1 cellular context compared by ENCODE assay signal in the genomic region with DNA sequence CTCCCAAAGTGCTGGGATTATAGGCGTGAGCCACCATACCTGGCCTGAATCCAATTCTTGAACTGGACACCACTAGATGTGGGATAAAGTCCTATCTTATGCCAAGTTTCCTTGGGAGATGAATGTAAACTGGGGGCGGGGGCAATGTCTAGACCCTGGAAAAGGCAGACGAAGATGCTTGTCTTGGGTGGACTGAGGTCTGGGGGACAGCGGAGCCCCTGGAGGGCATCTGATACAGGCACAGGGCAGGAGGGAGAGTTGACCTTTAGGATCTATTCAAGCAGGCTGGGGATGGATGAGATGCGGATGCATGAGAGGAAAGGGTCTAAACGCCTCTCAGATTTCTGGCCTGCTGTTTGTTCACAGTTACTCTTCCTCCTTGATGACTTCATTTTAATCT.
TF ChIP-seq lines count a peak whose summit lies in the region.

No MANE protein-coding gene starts in this region.

TF ChIP-seq in IMR-90, 13 proteins besides CTCF, POLR2A, EP300 and RAD21:
- TF ChIP-seq MAFK (IDR thresholded peaks at IDR 0.05; ENCODE audit: low read depth, low read length) (no peak), FOS (IDR thresholded peaks at IDR 0.05; ENCODE audit: low read depth, low read length) (no peak), SMC3 (IDR thresholded peaks at IDR 0.05; ENCODE audit: low read depth, low read length) (no peak), CEBPB (IDR thresholded peaks at IDR 0.05; ENCODE audit: low read depth, low read length) (no peak), NFE2L2 (IDR thresholded peaks at IDR 0.05; ENCODE audit: low read depth, low read length) (no peak), MAZ (IDR thresholded peaks at IDR 0.05; ENCODE audit: borderline replicate concordance, low read depth, low read length) (no peak)
- TF ChIP-seq, protein P1, sequence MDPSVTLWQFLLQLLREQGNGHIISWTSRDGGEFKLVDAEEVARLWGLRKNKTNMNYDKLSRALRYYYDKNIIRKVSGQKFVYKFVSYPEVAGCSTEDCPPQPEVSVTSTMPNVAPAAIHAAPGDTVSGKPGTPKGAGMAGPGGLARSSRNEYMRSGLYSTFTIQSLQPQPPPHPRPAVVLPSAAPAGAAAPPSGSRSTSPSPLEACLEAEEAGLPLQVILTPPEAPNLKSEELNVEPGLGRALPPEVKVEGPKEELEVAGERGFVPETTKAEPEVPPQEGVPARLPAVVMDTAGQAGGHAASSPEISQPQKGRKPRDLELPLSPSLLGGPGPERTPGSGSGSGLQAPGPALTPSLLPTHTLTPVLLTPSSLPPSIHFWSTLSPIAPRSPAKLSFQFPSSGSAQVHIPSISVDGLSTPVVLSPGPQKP (IDR thresholded peaks at IDR 0.05; ENCODE audit: borderline replicate concordance, low read depth, low read length): no peak
TF ChIP-seq in IMR-90: peak in this region for 0.
